ENCODE assay signal across 13 cellular contexts in the genomic region with DNA sequence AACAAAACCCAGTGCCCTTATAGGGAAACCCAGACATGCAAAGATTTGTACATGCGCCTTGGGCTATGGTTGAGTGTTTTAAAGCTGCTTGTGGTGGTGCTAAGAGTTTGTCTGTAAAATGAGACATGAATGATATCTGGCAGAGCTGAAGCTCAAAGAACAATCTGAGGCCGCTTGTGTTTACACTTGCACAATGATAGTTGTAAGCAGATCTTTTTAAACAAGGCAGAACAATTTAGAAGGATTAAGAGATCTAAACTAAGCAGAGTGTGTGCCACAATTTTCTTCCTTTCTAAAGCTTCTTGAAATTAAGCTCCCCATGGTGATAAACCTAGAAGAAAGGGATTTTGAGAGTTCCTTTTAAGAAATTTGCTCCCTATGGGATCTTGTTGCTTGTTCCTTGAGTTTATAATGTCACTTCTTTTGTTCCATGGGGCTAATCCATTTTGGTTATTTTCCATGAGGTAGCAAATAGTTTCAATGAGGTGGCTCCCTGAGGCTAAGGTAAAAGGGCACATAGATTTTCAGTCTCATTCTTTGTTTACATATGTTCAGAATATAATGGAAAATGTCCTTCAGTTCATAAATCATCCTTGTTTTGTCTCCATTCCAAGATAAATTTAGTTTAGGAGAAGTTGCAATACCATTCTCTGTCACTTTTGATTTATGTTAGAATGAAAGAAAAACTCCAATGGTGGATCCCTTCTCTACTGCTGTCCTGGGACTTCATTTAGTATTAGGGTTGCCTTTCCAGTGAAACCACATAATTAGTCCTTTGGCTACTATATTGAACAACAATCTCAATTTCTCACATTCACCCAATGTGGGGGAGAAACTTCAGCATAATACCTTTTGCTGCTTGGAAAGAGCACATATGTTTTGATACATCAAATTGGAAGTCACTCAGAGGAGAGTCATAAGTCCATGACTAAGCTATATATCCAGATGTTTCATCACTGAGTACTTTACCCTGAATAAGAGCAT.
DNase-seq lines count a peak whose midpoint lies in the region; ATAC-seq and TF ChIP-seq lines count a peak whose summit lies in the region.
"Had no signal": no experiment of that assay in that cellular context is flagged by ENCODE, and none has a peak within 500 bp of the region (broad histone marks: within the 10 kb centered on the region; RNA-seq: fewer than 3 reads in every experiment).

No MANE protein-coding gene starts in this region.

- DNase-seq in NCI-H1417 (lab: John Stamatoyannopoulos, UW) = peak in 2 of 3 experiments; percentile 45 to 81
- no peak for DNase-seq in NCI-H1417 treated with DMSO at 0.1 percent for 48 hours (lab: John Stamatoyannopoulos, UW)
- DNase-seq in foreskin fibroblast = peak; percentile 69 to 85
- DNase-seq in stromal cell of bone marrow (ENCODE audit: low read depth) = peak; percentile 55
- DNase-seq in mucosa of descending colon = no peak
- no peak for DNase-seq in stimulated activated CD4-positive, alpha-beta T cell treated with anti-CD3 and anti-CD28 coated beads, Interleukin-15, amount 100 ng/mL, for 24 hours
- DNase-seq: activated CD4-positive, alpha-beta memory T cell treated with anti-CD3 and anti-CD28 coated beads, Interleukin-2, amount 10 ng/mL, durations not matched to agents 7 days and 5 days; activated naive CD4-positive, alpha-beta T cell treated with anti-CD3 and anti-CD28 coated beads for 36 hours; Calu3; hypothalamus; PC-9 had no signal

- H3K9me3 ChIP-seq in mucosa of descending colon = no peaks in the 10 kb centered on the region

- H3K36me3 ChIP-seq in mucosa of descending colon (ENCODE audit: low read depth) = no peaks in the 10 kb centered on the region

- H3K4me1 ChIP-seq in mucosa of descending colon (ENCODE audit: low read depth) = no peaks in the 10 kb centered on the region

- intact Hi-C loops in mucosa of descending colon (cut with DNase I, micrococcal nuclease) = no loop called here

- no peak overlapping the region for H3K4me3 ChIP-seq in foreskin fibroblast (ENCODE audit: low read depth in 1 of 2, low read length in 2 of 2)
- no peak overlapping the region for H3K4me3 ChIP-seq in mucosa of descending colon
- H3K4me3 ChIP-seq: PC-9 had no signal

- no peak for TF ChIP-seq CTCF in foreskin fibroblast (IDR thresholded peaks at IDR 0.05; ENCODE audit: low read depth, low read length)
- no peak for TF ChIP-seq CTCF in mucosa of descending colon (IDR thresholded peaks at IDR 0.05)

- ATAC-seq in SK-N-SH treated with all-trans-retinoic acid at 6 μM for 48 hours = peak; percentile 72
- no peak for ATAC-seq in GM19463 (IDR thresholded peaks at IDR 0.05; ENCODE audit: unreplicated experiment)
- no peak for ATAC-seq in mucosa of descending colon

TF ChIP-seq in SK-N-SH treated with all-trans-retinoic acid at 6 μM for 48 hours, 23 proteins besides CTCF, POLR2A, EP300 and RAD21:
- TF ChIP-seq, protein P1, sequence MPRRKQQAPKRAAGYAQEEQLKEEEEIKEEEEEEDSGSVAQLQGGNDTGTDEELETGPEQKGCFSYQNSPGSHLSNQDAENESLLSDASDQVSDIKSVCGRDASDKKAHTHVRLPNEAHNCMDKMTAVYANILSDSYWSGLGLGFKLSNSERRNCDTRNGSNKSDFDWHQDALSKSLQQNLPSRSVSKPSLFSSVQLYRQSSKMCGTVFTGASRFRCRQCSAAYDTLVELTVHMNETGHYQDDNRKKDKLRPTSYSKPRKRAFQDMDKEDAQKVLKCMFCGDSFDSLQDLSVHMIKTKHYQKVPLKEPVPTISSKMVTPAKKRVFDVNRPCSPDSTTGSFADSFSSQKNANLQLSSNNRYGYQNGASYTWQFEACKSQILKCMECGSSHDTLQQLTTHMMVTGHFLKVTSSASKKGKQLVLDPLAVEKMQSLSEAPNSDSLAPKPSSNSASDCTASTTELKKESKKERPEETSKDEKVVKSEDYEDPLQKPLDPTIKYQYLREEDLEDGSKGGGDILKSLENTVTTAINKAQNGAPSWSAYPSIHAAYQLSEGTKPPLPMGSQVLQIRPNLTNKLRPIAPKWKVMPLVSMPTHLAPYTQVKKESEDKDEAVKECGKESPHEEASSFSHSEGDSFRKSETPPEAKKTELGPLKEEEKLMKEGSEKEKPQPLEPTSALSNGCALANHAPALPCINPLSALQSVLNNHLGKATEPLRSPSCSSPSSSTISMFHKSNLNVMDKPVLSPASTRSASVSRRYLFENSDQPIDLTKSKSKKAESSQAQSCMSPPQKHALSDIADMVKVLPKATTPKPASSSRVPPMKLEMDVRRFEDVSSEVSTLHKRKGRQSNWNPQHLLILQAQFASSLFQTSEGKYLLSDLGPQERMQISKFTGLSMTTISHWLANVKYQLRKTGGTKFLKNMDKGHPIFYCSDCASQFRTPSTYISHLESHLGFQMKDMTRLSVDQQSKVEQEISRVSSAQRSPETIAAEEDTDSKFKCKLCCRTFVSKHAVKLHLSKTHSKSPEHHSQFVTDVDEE (CRISPR knock-in tag; IDR thresholded peaks at IDR 0.05) = no peak
- no peak for TF ChIP-seq ZC3H10 (CRISPR knock-in tag; IDR thresholded peaks at IDR 0.05)
- TF ChIP-seq TOX (CRISPR knock-in tag; IDR thresholded peaks at IDR 0.05; ENCODE audit: borderline replicate concordance) = 0 out of 2 replicates have a peak, but pooled peaks have one; percentile 21
- peak; percentile 39; the same call in 1 of the 2 replicates for TF ChIP-seq ISL1 (CRISPR knock-in tag; IDR thresholded peaks at IDR 0.05)
TF ChIP-seq in SK-N-SH treated with all-trans-retinoic acid at 6 μM for 48 hours: peak in this region for 2.

Comparison
In these comparisons a context has a peak if more than half of its experiments do, and no peak if none do; other contexts are left out.
1. DNase-seq: peak in NCI-H1417 (2 of 3), foreskin fibroblast (2 of 2) and stromal cell of bone marrow (single experiment); none in NCI-H1417 treated with DMSO at 0.1 percent for 48 hours (single experiment), mucosa of descending colon (0 of 3) and stimulated activated CD4-positive, alpha-beta T cell treated with anti-CD3 and anti-CD28 coated beads, Interleukin-15, amount 100 ng/mL, for 24 hours (single experiment).